22 cellular contexts compared by ENCODE assay signal in genomic region chr2:60496475-60496874, GRCh38. TPM values are rescaled to one million over a fixed set of nuclear protein-coding genes. Genes with fewer than 3 reads are reported as not detected.
DNase-seq lines count a peak whose midpoint lies in the region; ATAC-seq, FAIRE-seq and TF ChIP-seq lines count a peak whose summit lies in the region.
"Had no signal": no experiment of that assay in that cellular context is flagged by ENCODE, and none has a peak within 500 bp of the region (broad histone marks: within the 10 kb centered on the region; RNA-seq: fewer than 3 reads in every experiment).

No MANE protein-coding gene starts in this region.

- H3K27ac ChIP-seq in astrocyte (ENCODE audit: low read depth, low read length) = no peak overlapping the region
- H3K27ac ChIP-seq: PC-9, RWPE1 had no signal

- no peak overlapping the region for H3K4me2 ChIP-seq in astrocyte (ENCODE audit: low read length)
- H3K4me2 ChIP-seq: PC-9 had no signal

- H4K20me1 ChIP-seq in astrocyte (ENCODE audit: insufficient read depth, low read length) = peaks cover 25% of the 10 kb centered on the region

- no peak for TF ChIP-seq CTCF in astrocyte (IDR thresholded peaks at IDR 0.05; ENCODE audit: insufficient read depth, low read depth, low read length)

- peaks cover 3% of the 10 kb centered on the region for H3K4me1 ChIP-seq in astrocyte (ENCODE audit: insufficient read depth, low read length)

- no peak overlapping the region for H3K4me3 ChIP-seq in astrocyte (ENCODE audit: insufficient read depth, low read depth, low read length)
- H3K4me3 ChIP-seq: PC-9 had no signal

- FAIRE-seq in astrocyte (lab: Jason Lieb, UNC) = no peak
- FAIRE-seq: H54 had no signal

- peaks cover 3% of the 10 kb centered on the region for H3K27me3 Mint-ChIP-seq in activated naive CD8-positive, alpha-beta T cell treated with anti-CD3 and anti-CD28 coated beads, Interleukin-2, amount 50 U/mL, for 24 hours
- no peaks in the 10 kb centered on the region for H3K27me3 Mint-ChIP-seq in activated naive CD8-positive, alpha-beta T cell treated with anti-CD3 and anti-CD28 coated beads for 36 hours
- H3K27me3 Mint-ChIP-seq in astrocyte (ENCODE audit: low read depth, unreplicated experiment) = no peaks in the 10 kb centered on the region
- no peaks in the 10 kb centered on the region for H3K27me3 Mint-ChIP-seq in memory B cell

- H3K79me2 ChIP-seq in astrocyte (ENCODE audit: insufficient read depth, low read length) = peaks cover 26% of the 10 kb centered on the region

- no peaks in the 10 kb centered on the region for H3K9me3 ChIP-seq in astrocyte (ENCODE audit: insufficient read depth, low read depth, low read length)

- H3K4me1 Mint-ChIP-seq in activated naive CD8-positive, alpha-beta T cell treated with anti-CD3 and anti-CD28 coated beads, Interleukin-2, amount 50 U/mL, for 24 hours = peaks cover 15% of the 10 kb centered on the region
- peaks cover 6% of the 10 kb centered on the region for H3K4me1 Mint-ChIP-seq in activated naive CD8-positive, alpha-beta T cell treated with anti-CD3 and anti-CD28 coated beads for 36 hours
- H3K4me1 Mint-ChIP-seq in astrocyte (ENCODE audit: low read depth, unreplicated experiment) = peaks cover 8% of the 10 kb centered on the region
- H3K4me1 Mint-ChIP-seq in memory B cell = peaks cover 85% of the 10 kb centered on the region

- no peak overlapping the region for H2AFZ ChIP-seq in astrocyte (ENCODE audit: low read depth, low read length)
- H2AFZ ChIP-seq: PC-9 had no signal

- no peak for DNase-seq in activated naive CD8-positive, alpha-beta T cell treated with anti-CD3 and anti-CD28 coated beads, Interleukin-2, amount 50 U/mL, for 24 hours
- no peak for DNase-seq in activated naive CD8-positive, alpha-beta T cell treated with anti-CD3 and anti-CD28 coated beads for 36 hours
- DNase-seq in astrocyte (ENCODE audit: low read depth) (peak; percentile 29), memory B cell (ENCODE audit: low spot score in 2 of 2) (no peak), NCI-H1092 (lab: John Stamatoyannopoulos, UW) (no peak), EL (no peak)
- no peak for DNase-seq in activated T-cell treated with anti-CD3 and anti-CD28 coated beads, Interleukin-2, amount 50 U/mL, for 1 hour
- DNase-seq: 8988T, COR-L47, DMS 273 treated with DMSO at 0.1 percent for 48 hours, DND-41, GDM1, HFFc6, NCI-H1694 treated with DMSO at 0.1 percent for 48 hours, NCI-H2107, NCI-H2227 treated with DMSO at 0.1 percent for 48 hours, NCI-H524 treated with DMSO at 0.1 percent for 48 hours, PC-9, SIG-M5 had no signal

- H3K9ac ChIP-seq in astrocyte (ENCODE audit: low read length) = no peak overlapping the region

- no peaks in the 10 kb centered on the region for H3K36me3 Mint-ChIP-seq in activated naive CD8-positive, alpha-beta T cell treated with anti-CD3 and anti-CD28 coated beads, Interleukin-2, amount 50 U/mL, for 24 hours (ENCODE audit: low read depth)
- H3K36me3 Mint-ChIP-seq in activated naive CD8-positive, alpha-beta T cell treated with anti-CD3 and anti-CD28 coated beads for 36 hours = no peaks in the 10 kb centered on the region
- H3K36me3 Mint-ChIP-seq in astrocyte (ENCODE audit: low read depth, unreplicated experiment) (peaks cover 12% of the 10 kb centered on the region), memory B cell (peaks cover 37% of the 10 kb centered on the region)

- H3K27ac Mint-ChIP-seq in activated naive CD8-positive, alpha-beta T cell treated with anti-CD3 and anti-CD28 coated beads, Interleukin-2, amount 50 U/mL, for 24 hours = peak overlapping the region; percentile 11
- H3K27ac Mint-ChIP-seq in activated naive CD8-positive, alpha-beta T cell treated with anti-CD3 and anti-CD28 coated beads for 36 hours = no peak overlapping the region
- H3K27ac Mint-ChIP-seq in astrocyte (ENCODE audit: unreplicated experiment) = no peak overlapping the region
- peak overlapping the region; percentile 90 for H3K27ac Mint-ChIP-seq in memory B cell
- H3K27ac Mint-ChIP-seq: HFFc6 had no signal

- ATAC-seq in activated naive CD8-positive, alpha-beta T cell treated with anti-CD3 and anti-CD28 coated beads, Interleukin-2, amount 50 U/mL, for 24 hours = no peak
- no peak for ATAC-seq in memory B cell (ENCODE audit: low read depth)
- ATAC-seq in HG02642 (IDR thresholded peaks at IDR 0.05; ENCODE audit: poor library complexity, unreplicated experiment) = no peak

- H3K9me3 Mint-ChIP-seq in activated naive CD8-positive, alpha-beta T cell treated with anti-CD3 and anti-CD28 coated beads, Interleukin-2, amount 50 U/mL, for 24 hours = no peaks in the 10 kb centered on the region
- H3K9me3 Mint-ChIP-seq in activated naive CD8-positive, alpha-beta T cell treated with anti-CD3 and anti-CD28 coated beads for 36 hours = no peaks in the 10 kb centered on the region
- H3K9me3 Mint-ChIP-seq in astrocyte (ENCODE audit: unreplicated experiment) (no peaks in the 10 kb centered on the region), memory B cell (no peaks in the 10 kb centered on the region)
- H3K9me3 Mint-ChIP-seq: HFFc6 had no signal

- no peaks in the 10 kb centered on the region for H3K27me3 ChIP-seq in astrocyte (ENCODE audit: insufficient read depth, low read length)

- no peaks in the 10 kb centered on the region for H3K36me3 ChIP-seq in astrocyte (ENCODE audit: insufficient read depth, low read length)

- H3K4me3 Mint-ChIP-seq in activated naive CD8-positive, alpha-beta T cell treated with anti-CD3 and anti-CD28 coated beads, Interleukin-2, amount 50 U/mL, for 24 hours = no peak overlapping the region
- no peak overlapping the region for H3K4me3 Mint-ChIP-seq in activated naive CD8-positive, alpha-beta T cell treated with anti-CD3 and anti-CD28 coated beads for 36 hours
- H3K4me3 Mint-ChIP-seq in astrocyte (ENCODE audit: unreplicated experiment) = no peak overlapping the region
- peak overlapping the region; percentile 25 for H3K4me3 Mint-ChIP-seq in memory B cell
- H3K4me3 Mint-ChIP-seq: HFFc6 had no signal

RNA-seq across cellular contexts. Expression of gene BCL11A, which starts 57.0 kb away (rescaled TPM):
- total RNA-seq in activated naive CD8-positive, alpha-beta T cell treated with anti-CD3 and anti-CD28 coated beads for 36 hours = 1 to 10 TPM; 1.6 to 1.8 TPM
- 29.8 and 32.0 TPM in 2 replicates for total RNA-seq in astrocyte
- total RNA-seq: PC-9 had no signal

Comparison
In these comparisons a context has a peak if more than half of its experiments do, and no peak if none do; other contexts are left out.
1. H3K27ac Mint-ChIP-seq: peak in activated naive CD8-positive, alpha-beta T cell treated with anti-CD3 and anti-CD28 coated beads, Interleukin-2, amount 50 U/mL, for 24 hours (single experiment) and memory B cell (single experiment); none in activated naive CD8-positive, alpha-beta T cell treated with anti-CD3 and anti-CD28 coated beads for 36 hours (single experiment) and astrocyte (single experiment).
2. RNA of gene BCL11A, which starts 57.0 kb away (total RNA-seq): 29.8 to 32.0 TPM in astrocyte; 1.6 to 1.8 TPM in activated naive CD8-positive, alpha-beta T cell treated with anti-CD3 and anti-CD28 coated beads for 36 hours; every median in the first group is over 10 times any median in the second.